In the genomic region with DNA sequence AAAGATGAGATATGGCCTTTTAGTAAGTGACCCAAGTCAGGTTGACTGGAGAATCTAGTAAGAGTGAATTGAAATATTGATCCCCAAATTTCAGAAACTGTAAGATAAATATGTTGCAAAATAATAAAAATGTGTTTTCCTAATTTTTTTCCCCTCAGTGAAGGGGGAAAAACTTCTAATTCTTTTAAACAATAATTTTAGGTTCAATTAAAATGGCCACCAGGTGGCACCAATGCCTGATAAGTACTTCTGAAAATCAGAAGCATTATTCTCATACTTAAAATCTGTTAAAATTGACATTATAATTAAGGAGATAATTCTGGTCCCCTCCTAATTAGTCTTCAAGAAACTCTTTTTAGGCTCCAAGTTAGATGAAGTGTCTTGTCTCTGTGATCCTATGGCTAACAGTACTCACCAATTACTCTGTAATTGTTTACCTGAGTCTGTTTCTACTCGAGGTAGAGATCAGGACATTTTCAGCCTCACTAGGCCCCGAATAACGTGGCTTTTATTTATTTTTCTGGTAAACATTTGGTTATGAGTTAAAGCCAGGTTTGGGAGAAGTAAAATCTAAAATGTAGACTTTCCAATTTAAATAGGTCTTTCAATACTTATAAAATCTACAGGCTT, we compare ENCODE assay signal across 2 cellular contexts.
A peak's percentile ranks its signal among the peaks of the same experiment; 100 is the strongest.
TF ChIP-seq lines count a peak whose summit lies in the region.

No MANE protein-coding gene starts in this region.

TF ChIP-seq in HEK293, 187 proteins besides CTCF, POLR2A, EP300 and RAD21:
- TF ChIP-seq ZBTB17 (tag by site-specific recombination; IDR thresholded peaks at IDR 0.05) (peak; percentile 40), KLF16 (tag by site-specific recombination; IDR thresholded peaks at IDR 0.05) (no peak), ZNF654 (tag by site-specific recombination; IDR thresholded peaks at IDR 0.05; ENCODE audit: low read depth) (peak; percentile 38), ZNF423 (tag by site-specific recombination; IDR thresholded peaks at IDR 0.05) (no peak)

TF ChIP-seq in H1, 55 proteins besides CTCF, POLR2A, EP300 and RAD21 (continued from another document):
- TF ChIP-seq BRCA1 (IDR thresholded peaks at IDR 0.05; ENCODE audit: low read depth, low read length) (no peak), RBBP5 (IDR thresholded peaks at IDR 0.05; ENCODE audit: borderline replicate concordance, low read depth, low read length) (no peak), SP2 (IDR thresholded peaks at IDR 0.05; ENCODE audit: low read length) (no peak), CTBP2 (IDR thresholded peaks at IDR 0.05; ENCODE audit: borderline replicate concordance, insufficient read depth, insufficient read length, low read length) (no peak)
